Comparison of ENCODE assay signal across 1 cellular context in genomic region chr11:43842021-43842420, GRCh38.
TF ChIP-seq lines count a peak whose summit lies in the region.

No MANE protein-coding gene starts in this region.

TF ChIP-seq in GM23338, 12 proteins besides CTCF, POLR2A, EP300 and RAD21:
- TF ChIP-seq, protein P1, sequence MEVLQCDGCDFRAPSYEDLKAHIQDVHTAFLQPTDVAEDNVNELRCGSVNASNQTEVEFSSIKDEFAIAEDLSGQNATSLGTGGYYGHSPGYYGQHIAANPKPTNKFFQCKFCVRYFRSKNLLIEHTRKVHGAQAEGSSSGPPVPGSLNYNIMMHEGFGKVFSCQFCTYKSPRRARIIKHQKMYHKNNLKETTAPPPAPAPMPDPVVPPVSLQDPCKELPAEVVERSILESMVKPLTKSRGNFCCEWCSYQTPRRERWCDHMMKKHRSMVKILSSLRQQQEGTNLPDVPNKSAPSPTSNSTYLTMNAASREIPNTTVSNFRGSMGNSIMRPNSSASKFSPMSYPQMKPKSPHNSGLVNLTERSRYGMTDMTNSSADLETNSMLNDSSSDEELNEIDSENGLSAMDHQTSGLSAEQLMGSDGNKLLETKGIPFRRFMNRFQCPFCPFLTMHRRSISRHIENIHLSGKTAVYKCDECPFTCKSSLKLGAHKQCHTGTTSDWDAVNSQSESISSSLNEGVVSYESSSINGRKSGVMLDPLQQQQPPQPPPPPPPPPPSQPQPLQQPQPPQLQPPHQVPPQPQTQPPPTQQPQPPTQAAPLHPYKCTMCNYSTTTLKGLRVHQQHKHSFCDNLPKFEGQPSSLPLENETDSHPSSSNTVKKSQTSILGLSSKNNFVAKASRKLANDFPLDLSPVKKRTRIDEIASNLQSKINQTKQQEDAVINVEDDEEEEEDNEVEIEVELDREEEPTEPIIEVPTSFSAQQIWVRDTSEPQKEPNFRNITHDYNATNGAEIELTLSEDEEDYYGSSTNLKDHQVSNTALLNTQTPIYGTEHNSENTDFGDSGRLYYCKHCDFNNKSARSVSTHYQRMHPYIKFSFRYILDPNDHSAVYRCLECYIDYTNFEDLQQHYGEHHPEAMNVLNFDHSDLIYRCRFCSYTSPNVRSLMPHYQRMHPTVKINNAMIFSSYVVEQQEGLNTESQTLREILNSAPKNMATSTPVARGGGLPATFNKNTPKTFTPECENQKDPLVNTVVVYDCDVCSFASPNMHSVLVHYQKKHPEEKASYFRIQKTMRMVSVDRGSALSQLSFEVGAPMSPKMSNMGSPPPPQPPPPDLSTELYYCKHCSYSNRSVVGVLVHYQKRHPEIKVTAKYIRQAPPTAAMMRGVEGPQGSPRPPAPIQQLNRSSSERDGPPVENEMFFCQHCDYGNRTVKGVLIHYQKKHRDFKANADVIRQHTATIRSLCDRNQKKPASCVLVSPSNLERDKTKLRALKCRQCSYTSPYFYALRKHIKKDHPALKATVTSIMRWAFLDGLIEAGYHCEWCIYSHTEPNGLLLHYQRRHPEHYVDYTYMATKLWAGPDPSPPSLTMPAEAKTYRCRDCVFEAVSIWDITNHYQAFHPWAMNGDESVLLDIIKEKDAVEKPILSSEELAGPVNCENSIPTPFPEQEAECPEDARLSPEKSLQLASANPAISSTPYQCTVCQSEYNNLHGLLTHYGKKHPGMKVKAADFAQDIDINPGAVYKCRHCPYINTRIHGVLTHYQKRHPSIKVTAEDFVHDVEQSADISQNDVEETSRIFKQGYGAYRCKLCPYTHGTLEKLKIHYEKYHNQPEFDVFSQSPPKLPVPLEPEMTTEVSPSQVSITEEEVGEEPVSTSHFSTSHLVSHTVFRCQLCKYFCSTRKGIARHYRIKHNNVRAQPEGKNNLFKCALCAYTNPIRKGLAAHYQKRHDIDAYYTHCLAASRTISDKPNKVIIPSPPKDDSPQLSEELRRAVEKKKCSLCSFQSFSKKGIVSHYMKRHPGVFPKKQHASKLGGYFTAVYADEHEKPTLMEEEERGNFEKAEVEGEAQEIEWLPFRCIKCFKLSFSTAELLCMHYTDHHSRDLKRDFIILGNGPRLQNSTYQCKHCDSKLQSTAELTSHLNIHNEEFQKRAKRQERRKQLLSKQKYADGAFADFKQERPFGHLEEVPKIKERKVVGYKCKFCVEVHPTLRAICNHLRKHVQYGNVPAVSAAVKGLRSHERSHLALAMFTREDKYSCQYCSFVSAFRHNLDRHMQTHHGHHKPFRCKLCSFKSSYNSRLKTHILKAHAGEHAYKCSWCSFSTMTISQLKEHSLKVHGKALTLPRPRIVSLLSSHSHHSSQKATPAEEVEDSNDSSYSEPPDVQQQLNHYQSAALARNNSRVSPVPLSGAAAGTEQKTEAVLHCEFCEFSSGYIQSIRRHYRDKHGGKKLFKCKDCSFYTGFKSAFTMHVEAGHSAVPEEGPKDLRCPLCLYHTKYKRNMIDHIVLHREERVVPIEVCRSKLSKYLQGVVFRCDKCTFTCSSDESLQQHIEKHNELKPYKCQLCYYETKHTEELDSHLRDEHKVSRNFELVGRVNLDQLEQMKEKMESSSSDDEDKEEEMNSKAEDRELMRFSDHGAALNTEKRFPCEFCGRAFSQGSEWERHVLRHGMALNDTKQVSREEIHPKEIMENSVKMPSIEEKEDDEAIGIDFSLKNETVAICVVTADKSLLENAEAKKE (CRISPR knock-in tag; IDR thresholded peaks at IDR 0.05) = 0 out of 2 replicates have a peak, but pooled peaks have one; percentile 24
- no peak for TF ChIP-seq EZH2phosphoT487 (IDR thresholded peaks at IDR 0.05; ENCODE audit: unreplicated experiment)
TF ChIP-seq in GM23338: peak in this region for 1.
